In genomic region chr5:148382961-148383360, GRCh38 we compare ENCODE assay signal across 8 cellular contexts. TPM values are rescaled to one million over a fixed set of nuclear protein-coding genes. Genes with fewer than 3 reads are reported as not detected.
DNase-seq lines count a peak whose midpoint lies in the region; ATAC-seq and TF ChIP-seq lines count a peak whose summit lies in the region.

No MANE protein-coding gene starts in this region.

- H3K4me2 ChIP-seq in GM23338, result peak overlapping the region; percentile 82
- H3K4me2 ChIP-seq in hepatocyte, result peak overlapping the region; percentile 72
- H3K4me2 ChIP-seq in skeletal muscle satellite cell (ENCODE audit: low read length), result peak overlapping the region; percentile 95

- no peaks in the 10 kb centered on the region for H3K27me3 ChIP-seq in GM23338 (ENCODE audit: insufficient read depth)
- no peaks in the 10 kb centered on the region for H3K27me3 ChIP-seq in WERI-Rb-1 (ENCODE audit: insufficient read depth, low read depth, severe bottlenecking)
- H3K27me3 ChIP-seq in hepatocyte, result no peaks in the 10 kb centered on the region
- no peaks in the 10 kb centered on the region for H3K27me3 ChIP-seq in skeletal muscle satellite cell (ENCODE audit: control insufficient read depth, insufficient read depth, low read length)

- H3K9me2 ChIP-seq in GM23338 (ENCODE audit: insufficient read depth) (no peaks in the 10 kb centered on the region), hepatocyte (replicated peaks; ENCODE audit: insufficient read depth) (no peaks in the 10 kb centered on the region)

- H3K36me3 Mint-ChIP-seq in GM23338 (ENCODE audit: low read depth), result peaks cover 13% of the 10 kb centered on the region; the same call in 2 of the 3 replicates

- ATAC-seq in GM23338, result no peak
- no peak for ATAC-seq in GM19452 (IDR thresholded peaks at IDR 0.05; ENCODE audit: unreplicated experiment)
- no peak for ATAC-seq in left lobe of liver
- no peak for ATAC-seq in GM19395 (IDR thresholded peaks at IDR 0.05; ENCODE audit: unreplicated experiment)

- H3K9ac ChIP-seq in skeletal muscle satellite cell (ENCODE audit: low read depth, low read length), result peak overlapping the region; percentile 99

- H3K9me3 ChIP-seq in WERI-Rb-1 (ENCODE audit: severe bottlenecking), result no peaks in the 10 kb centered on the region
- no peaks in the 10 kb centered on the region for H3K9me3 ChIP-seq in hepatocyte (ENCODE audit: low read depth)
- H3K9me3 ChIP-seq in skeletal muscle satellite cell (replicated peaks; ENCODE audit: low read length), result no peaks in the 10 kb centered on the region

- H4K20me1 ChIP-seq in GM23338 (replicated peaks; ENCODE audit: insufficient read depth) (0 out of 2 replicates have a peak, but pooled peaks cover 4% of the 10 kb centered on the region), hepatocyte (ENCODE audit: insufficient read depth, poor library complexity, severe bottlenecking) (peaks cover 19% of the 10 kb centered on the region)

- peaks cover 40% of the 10 kb centered on the region for H3K79me2 ChIP-seq in GM23338 (replicated peaks; ENCODE audit: insufficient read depth)
- H3K79me2 ChIP-seq in hepatocyte, result peaks cover 43% of the 10 kb centered on the region

- no peak for DNase-seq in GM23338 (ENCODE audit: low spot score)
- DNase-seq in WERI-Rb-1, result no peak
- no peak for DNase-seq in hepatocyte (ENCODE audit: low spot score)
- DNase-seq in CD1c-positive myeloid dendritic cell (ENCODE audit: extremely low spot score), result no peak
- no peak for DNase-seq in left lobe of liver (ENCODE audit: low spot score)

- peak overlapping the region; percentile 98 for H3K4me3 Mint-ChIP-seq in GM23338

- H3K4me1 ChIP-seq in GM23338 (ENCODE audit: insufficient read depth) (peaks cover 12% of the 10 kb centered on the region; the same call in 1 of the 2 replicates), hepatocyte (ENCODE audit: insufficient read depth) (peaks cover 20% of the 10 kb centered on the region), skeletal muscle satellite cell (ENCODE audit: control insufficient read depth, insufficient read depth, low read length) (peaks cover 34% of the 10 kb centered on the region)

- peaks cover 2% of the 10 kb centered on the region for H3K27me3 Mint-ChIP-seq in GM23338 (ENCODE audit: insufficient read depth, low read depth, poor library complexity)

- H3K36me3 ChIP-seq in GM23338 (ENCODE audit: insufficient read depth), result no peaks in the 10 kb centered on the region
- peaks cover 4% of the 10 kb centered on the region; the same call in 1 of the 2 replicates for H3K36me3 ChIP-seq in WERI-Rb-1
- no peaks in the 10 kb centered on the region for H3K36me3 ChIP-seq in hepatocyte (replicated peaks; ENCODE audit: insufficient read depth, low read depth)
- no peaks in the 10 kb centered on the region for H3K36me3 ChIP-seq in skeletal muscle satellite cell (ENCODE audit: insufficient read depth, low read length)

- TF ChIP-seq CTCF in GM23338 (conservative IDR thresholded peaks at IDR 0.05; ENCODE audit: low read depth in 2 of 2) (no peak), WERI-Rb-1 (IDR thresholded peaks at IDR 0.05; ENCODE audit: low read depth, low read length) (no peak), hepatocyte (IDR thresholded peaks at IDR 0.05; ENCODE audit: poor library complexity) (no peak)

- peaks cover 15% of the 10 kb centered on the region for H3K4me1 Mint-ChIP-seq in GM23338

- no peaks in the 10 kb centered on the region for H3F3A ChIP-seq in GM23338 (replicated peaks; ENCODE audit: low read depth)

- H3K9me3 Mint-ChIP-seq in GM23338, result peaks cover 7% of the 10 kb centered on the region; the same call in 2 of the 3 replicates

- H3K27ac ChIP-seq in GM23338 (ENCODE audit: low read depth), result peak overlapping the region; percentile 4; the same call in 1 of the 2 replicates
- H3K27ac ChIP-seq in WERI-Rb-1, result peak overlapping the region; percentile 80
- H3K27ac ChIP-seq in hepatocyte, result peak overlapping the region; percentile 95

- WGBS in hepatocyte (ENCODE audit: low lambda C conversion rate, missing lambda C conversion rate), result 57% methylated on average over 4 of the region's 4 CpGs

- H2AFZ ChIP-seq in GM23338, result peak overlapping the region; percentile 70
- H2AFZ ChIP-seq in hepatocyte, result peak overlapping the region; percentile 67

- no peak overlapping the region for H3K27ac Mint-ChIP-seq in GM23338

- H3K4me3 ChIP-seq in GM23338, result peak overlapping the region; percentile 91
- H3K4me3 ChIP-seq in WERI-Rb-1 (ENCODE audit: low read depth, low read length), result peak overlapping the region; percentile 93
- H3K4me3 ChIP-seq in hepatocyte, result peak overlapping the region; percentile 44
- H3K4me3 ChIP-seq in skeletal muscle satellite cell (ENCODE audit: low read length), result peak overlapping the region; percentile 83

TF ChIP-seq in GM23338, 12 proteins besides CTCF, POLR2A, EP300 and RAD21:
- TF ChIP-seq NANOG (IDR thresholded peaks at IDR 0.05; ENCODE audit: borderline replicate concordance), result no peak
- no peak for TF ChIP-seq REST (IDR thresholded peaks at IDR 0.05; ENCODE audit: unreplicated experiment)
- no peak for TF ChIP-seq ZNF331 (CRISPR knock-in tag; IDR thresholded peaks at IDR 0.05; ENCODE audit: low read depth)
- TF ChIP-seq EZH2 (IDR thresholded peaks at IDR 0.05; ENCODE audit: low read depth, unreplicated experiment), result no peak
- TF ChIP-seq POLR2AphosphoS5 (IDR thresholded peaks at IDR 0.05; ENCODE audit: low read depth), result no peak

RNA-seq across cellular contexts. Expression of gene FBXO38, which starts 0.8 kb away (rescaled TPM):
- total RNA-seq in GM23338 (2014; rRNA removed; shearing (Covaris generic)), result 45.6 and 63.9 TPM in 2 replicates
- 12.0 and 13.3 TPM in 2 replicates for polyA plus RNA-seq in GM23338 (2016; fragmentation: Nextera tagmentation; extraction: Ambion mirVana)
- 35.7 and 48.1 TPM in 2 replicates for total RNA-seq in hepatocyte
- polyA plus RNA-seq in hepatocyte, result 17.9 and 19.8 TPM in 2 replicates
- 31.0 and 47.9 TPM in 2 replicates for total RNA-seq in skeletal muscle satellite cell (2012; rRNA removed)
- total RNA-seq in left lobe of liver, result 23.9 TPM

RNA-seq across cellular contexts. Expression of gene SPINK9, which starts 47.6 kb away (rescaled TPM):
- total RNA-seq in GM23338 (2014; rRNA removed; shearing (Covaris generic)), result not detected in 2 replicates
- polyA plus RNA-seq in GM23338 (2016; fragmentation: Nextera tagmentation; extraction: Ambion mirVana) (not detected in 2 replicates), hepatocyte (not detected in 2 replicates)
- total RNA-seq in hepatocyte (0.40 TPM in 1 of 2 replicates, not detected in the other), left lobe of liver (not detected)
- not detected in 2 replicates for total RNA-seq in skeletal muscle satellite cell (2012; rRNA removed)

Comparison
In these comparisons a context has a peak if more than half of its experiments do, and no peak if none do; other contexts are left out.
1. H3K27ac ChIP-seq: peak in every context shown above with its lines; median percentile 95 in hepatocyte; 80 in WERI-Rb-1; 4 in GM23338.